12 cellular contexts compared by ENCODE assay signal in the genomic region with DNA sequence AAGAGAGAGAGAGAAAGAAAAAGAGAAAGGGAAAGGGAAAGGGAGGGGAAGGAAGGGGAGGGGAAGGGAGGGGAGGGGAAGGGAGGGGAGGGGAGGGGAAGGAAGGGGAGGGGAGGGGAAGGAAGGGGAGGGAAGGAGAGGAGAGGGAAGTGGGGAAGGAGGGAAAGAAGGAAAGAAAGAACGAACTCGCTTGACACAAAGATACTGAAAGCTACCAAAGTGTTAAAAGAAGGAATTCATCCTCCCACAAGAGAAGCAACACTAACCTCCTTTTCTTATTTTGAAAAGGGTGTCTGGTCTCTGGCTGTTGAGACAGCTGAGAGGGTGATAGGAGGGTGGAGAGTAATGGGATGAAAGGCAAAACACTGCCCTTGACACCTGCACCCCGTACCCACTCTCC.
A peak's percentile ranks its signal among the peaks of the same experiment; 100 is the strongest.
DNase-seq lines count a peak whose midpoint lies in the region; ATAC-seq, FAIRE-seq and TF ChIP-seq lines count a peak whose summit lies in the region.
"Had no signal": no experiment of that assay in that cellular context is flagged by ENCODE, and none has a peak within 500 bp of the region (broad histone marks: within the 10 kb centered on the region; RNA-seq: fewer than 3 reads in every experiment).

No MANE protein-coding gene starts in this region.

- in situ Hi-C loops in Panc1 (cut with HindIII; ENCODE audit: low pct_unique_long_range_greater_than_20kb, low sequenced_read_pairs): no loop called here

- CTCF ChIA-PET in Panc1 (lab: Charles Lee): no interaction called here

- peaks cover 4 to 36% (median 19%) of the 10 kb centered on the region in 10 experiments; a peak in 17 of 20 replicates for H3K4me1 ChIP-seq in BLaER1 treated with 17β-estradiol and CSF1 and Interleukin-3, amounts not matched to agents 10 nM and 100 nM
- H3K4me1 ChIP-seq in Panc1 (ENCODE audit: control insufficient read depth, insufficient read depth, low read length): no peaks in the 10 kb centered on the region

- H3K9ac ChIP-seq in BLaER1 treated with 17β-estradiol and CSF1 and Interleukin-3, amounts not matched to agents 10 nM and 100 nM: 0 out of 22 replicates have a peak overlapping the region, but pooled peaks of 1 of the 11 experiments have one; percentile 27
- H3K9ac ChIP-seq: GM23248 had no signal

- peak overlapping the region; percentile 46 to 85 (median 59) for H3K4me2 ChIP-seq in BLaER1 treated with 17β-estradiol and CSF1 and Interleukin-3, amounts not matched to agents 10 nM and 100 nM

- no peaks in the 10 kb centered on the region for H3K27me3 ChIP-seq in BLaER1 treated with 17β-estradiol and CSF1 and Interleukin-3, amounts not matched to agents 10 nM and 100 nM
- H3K27me3 ChIP-seq in Panc1 (ENCODE audit: control insufficient read depth, insufficient read depth, low read length): no peaks in the 10 kb centered on the region

- H3K4me3 ChIP-seq in BLaER1 treated with 17β-estradiol and CSF1 and Interleukin-3, amounts not matched to agents 10 nM and 100 nM: no peak overlapping the region
- H3K4me3 ChIP-seq in Panc1 (ENCODE audit: low read depth in 2 of 2, low read length in 2 of 2): no peak overlapping the region
- H3K4me3 ChIP-seq: GM23248 had no signal

- no peak for TF ChIP-seq CTCF in Panc1 (IDR thresholded peaks at IDR 0.05)

- no peak for DNase-seq in Panc1 (ENCODE audit: low read depth, low spot score)
- DNase-seq in left colon: no peak
- DNase-seq in RCC 7860 (ENCODE audit: low spot score): no peak
- DNase-seq: CD4-positive, alpha-beta T cell; CD8-positive, alpha-beta memory T cell had no signal

- no peak overlapping the region for H3K27ac ChIP-seq in BLaER1 treated with 17β-estradiol and CSF1 and Interleukin-3, amounts not matched to agents 10 nM and 100 nM
- no peak overlapping the region for H3K27ac ChIP-seq in Panc1 (ENCODE audit: low read length)
- H3K27ac ChIP-seq: GM23248 had no signal

- H4K20me1 ChIP-seq in BLaER1 treated with 17β-estradiol and CSF1 and Interleukin-3, amounts not matched to agents 10 nM and 100 nM: no peaks in the 10 kb centered on the region

- BruUV-seq in Panc1 (replicated peaks; lab: Mats Ljungman, UMichigan): no TSS peak

- ATAC-seq in Panc1: peak; percentile 19; the same call in 1 of the 2 replicates
- ATAC-seq in left colon: peak; percentile 11
- no peak for ATAC-seq in HG03520 (IDR thresholded peaks at IDR 0.05; ENCODE audit: unreplicated experiment)
- ATAC-seq in HG03354 (IDR thresholded peaks at IDR 0.05; ENCODE audit: poor library complexity, severe bottlenecking, unreplicated experiment): no peak

- H3K9me3 ChIP-seq in BLaER1 treated with 17β-estradiol and CSF1 and Interleukin-3, amounts not matched to agents 10 nM and 100 nM (replicated peaks in 1 of 11): peaks cover 0 to 23% (median 15%) of the 10 kb centered on the region in 11 experiments; a peak in 14 of 22 replicates
- no peaks in the 10 kb centered on the region for H3K9me3 ChIP-seq in Panc1 (ENCODE audit: control insufficient read depth, insufficient read depth, low read depth, low read length)

- no peak for FAIRE-seq in RCC 7860 (lab: Jason Lieb, UNC)
- FAIRE-seq: G401.6, GM12892, H1 had no signal

- intact Hi-C loops in Panc1 (cut with micrococcal nuclease; ENCODE audit: unreplicated experiment) (loop anchor here (1.0 to 5.0 kb wide), 2 partner anchors 262 to 612 kb away; no protein-coding TSS in a partner anchor), left colon (cut with DNase I, micrococcal nuclease) (no loop called here)

- no peaks in the 10 kb centered on the region for H3K36me3 ChIP-seq in BLaER1 treated with 17β-estradiol and CSF1 and Interleukin-3, amounts not matched to agents 10 nM and 100 nM
- no peaks in the 10 kb centered on the region for H3K36me3 ChIP-seq in Panc1 (ENCODE audit: control insufficient read depth, insufficient read depth, low read length)

- POLR2A ChIA-PET in Panc1 (lab: Charles Lee): no interaction called here

Comparison
In these comparisons a context has a peak if more than half of its experiments do, and no peak if none do; other contexts are left out.
1. ATAC-seq: peak in Panc1 (single experiment) and left colon (single experiment); none in HG03520 (single experiment) and HG03354 (single experiment).